Comparison of ENCODE assay signal across 19 cellular contexts in the genomic region with DNA sequence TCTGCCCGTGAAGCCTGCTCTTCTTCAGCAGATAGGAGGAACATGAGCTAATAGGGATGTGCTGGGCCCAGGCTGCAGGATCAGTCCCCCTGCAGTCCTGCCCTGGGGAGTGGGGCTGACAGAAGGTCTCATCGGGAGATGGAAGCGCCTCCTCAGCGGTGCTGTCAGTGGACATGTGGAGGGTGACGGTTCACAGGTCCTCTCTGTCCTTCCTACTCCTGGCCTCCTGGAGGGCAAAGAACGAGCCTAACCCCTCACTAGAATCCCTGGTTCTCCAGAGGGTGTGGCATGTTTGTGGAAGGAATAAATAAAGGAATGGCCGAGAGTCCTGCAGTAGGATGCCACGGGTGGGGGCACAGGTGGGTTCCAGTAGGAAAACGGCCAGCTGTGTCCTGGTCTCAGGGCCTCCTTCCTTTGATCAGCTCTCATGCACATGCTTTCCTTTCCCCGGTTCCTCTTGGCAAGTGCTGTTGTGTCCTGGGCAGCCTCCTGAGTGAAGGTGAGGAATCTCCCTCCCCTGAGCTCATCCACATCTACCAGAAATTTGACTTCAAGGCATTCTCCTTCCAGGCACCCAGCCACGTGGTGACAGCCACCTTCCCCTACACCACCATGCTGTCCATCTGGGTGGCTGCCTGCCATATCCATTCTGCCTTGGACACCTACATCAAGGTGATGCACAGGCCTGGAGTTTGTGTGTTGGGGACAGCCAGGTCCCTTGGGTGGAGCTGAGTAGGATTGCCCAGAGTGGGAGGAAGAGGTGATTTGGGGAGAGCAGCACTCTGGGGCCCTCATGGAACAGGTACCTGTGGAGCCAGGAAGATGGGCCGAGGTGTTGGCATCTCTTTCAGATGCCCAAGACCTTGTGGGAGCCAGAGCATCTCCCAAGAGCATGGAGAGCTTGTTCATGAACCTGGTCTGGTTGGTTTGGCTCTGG. TPM values are rescaled to one million over a fixed set of nuclear protein-coding genes. Genes with fewer than 3 reads are reported as not detected.
"Had no signal": no experiment of that assay in that cellular context is flagged by ENCODE, and none has a peak within 500 bp of the region (broad histone marks: within the 10 kb centered on the region; RNA-seq: fewer than 3 reads in every experiment).

No MANE protein-coding gene starts in this region.

- H3K9me3 ChIP-seq: MG63 had no signal

- H3K27me3 ChIP-seq: MG63 had no signal

- H3K36me3 ChIP-seq: MG63 had no signal

- H3K4me3 ChIP-seq: MG63 had no signal

- DNase-seq: IMR-90, Karpas-422, KG1, MG63, NCI-H1092 treated with DMSO at 0.1 percent for 48 hours, NCI-H1436, NCI-H187, NCI-H2029, NCI-H2081 treated with DMSO at 0.1 percent for 48 hours, NCI-H2171, NCI-H226, NCI-H446, NCI-H510A, NCI-H524 treated with DMSO at 0.1 percent for 48 hours, NCI-H69, NCI-H774, SHP77 had no signal

- H3K27ac ChIP-seq: RWPE1 had no signal

RNA-seq across cellular contexts. Expression of gene ZNF492, which starts 28.6 kb away (rescaled TPM):
- total RNA-seq: HT-29 had no signal
